Comparison of ENCODE assay signal across 8 cellular contexts in the genomic region with DNA sequence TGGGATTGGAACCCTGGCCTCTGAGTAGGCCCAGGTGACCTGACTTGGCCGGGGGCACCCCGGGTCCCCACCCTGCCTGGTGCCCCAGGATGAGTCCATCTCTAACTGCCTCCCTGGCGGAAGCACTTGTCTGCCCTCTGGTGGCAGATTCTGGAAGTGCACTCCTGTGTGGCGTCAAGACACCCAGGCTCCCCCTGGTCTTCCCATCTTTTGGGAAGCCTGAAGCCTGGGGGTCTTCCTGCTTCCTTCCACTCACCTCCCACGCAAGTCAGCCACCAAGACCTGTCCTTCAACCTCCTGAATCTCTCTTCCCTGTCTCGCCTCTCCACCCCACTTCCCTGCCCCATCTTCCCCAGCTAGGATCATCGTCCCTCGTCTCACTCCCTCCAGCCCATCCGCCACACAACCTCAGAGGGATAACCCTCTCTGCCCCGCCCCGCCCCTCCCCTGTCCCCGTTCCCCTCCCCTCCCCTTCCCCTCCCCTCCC. TPM values are rescaled to one million over a fixed set of nuclear protein-coding genes. Genes with fewer than 3 reads are reported as not detected.
DNase-seq lines count a peak whose midpoint lies in the region; ATAC-seq and TF ChIP-seq lines count a peak whose summit lies in the region.

No MANE protein-coding gene starts in this region.

- H3K27ac ChIP-seq in esophagus muscularis mucosa (replicated peaks in 1 of 4) = no peak overlapping the region
- peak overlapping the region; percentile 15 for H3K27ac ChIP-seq in naive thymus-derived CD4-positive, alpha-beta T cell (ENCODE audit: low read depth, low read length)

- peak; percentile 99 for TF ChIP-seq CTCF in CD14-positive monocyte (IDR thresholded peaks at IDR 0.05)
- peak; percentile 99 for TF ChIP-seq CTCF in HFFc6 (IDR thresholded peaks at IDR 0.05)
- TF ChIP-seq CTCF in esophagus muscularis mucosa (IDR thresholded peaks at IDR 0.05) = peak in 2 of 3 experiments; percentile 87 to 98

- H3K27ac Mint-ChIP-seq in CD14-positive monocyte = peak overlapping the region in 1 of 7 donors; percentile 66
- H3K27ac Mint-ChIP-seq in HFFc6 = no peak overlapping the region
- H3K27ac Mint-ChIP-seq in naive thymus-derived CD4-positive, alpha-beta T cell = peak overlapping the region in 8 of 9 donors; percentile 48 to 89 (median 63)
- H3K27ac Mint-ChIP-seq in stimulated activated effector memory CD8-positive, alpha-beta T cell treated with anti-CD3 and anti-CD28 coated beads, Interleukin-12 subunit alpha, Interleukin-12 subunit beta, amount 100 ng/mL, for 72 hours = peak overlapping the region; percentile 86

- H3K36me3 Mint-ChIP-seq in CD14-positive monocyte (peaks cover 11 to 17% of the 10 kb centered on the region in 2 donors), HFFc6 (ENCODE audit: low read depth) (no peaks in the 10 kb centered on the region)
- peaks cover 0 to 4% (median 0%) of the 10 kb centered on the region in 5 donors for H3K36me3 Mint-ChIP-seq in naive thymus-derived CD4-positive, alpha-beta T cell
- peaks cover 21% of the 10 kb centered on the region for H3K36me3 Mint-ChIP-seq in stimulated activated effector memory CD8-positive, alpha-beta T cell treated with anti-CD3 and anti-CD28 coated beads, Interleukin-12 subunit alpha, Interleukin-12 subunit beta, amount 100 ng/mL, for 72 hours

- CTCF ChIA-PET in naive thymus-derived CD4-positive, alpha-beta T cell (lab: Charles Lee) = interaction anchor here (0.7 to 4.3 kb wide), 9 partner anchors 21 to 160 kb away, joined by 3 to 41 read pairs (median 4); a partner anchor contains a TSS

- no peak for TF ChIP-seq POLR2A in esophagus muscularis mucosa (IDR thresholded peaks at IDR 0.05; ENCODE audit: low read depth)

- peaks cover 2% of the 10 kb centered on the region for H3K4me1 Mint-ChIP-seq in CD14-positive monocyte
- peaks cover 5% of the 10 kb centered on the region; the same call in 1 of the 2 replicates for H3K4me1 Mint-ChIP-seq in HFFc6 (ENCODE audit: low read depth)
- H3K4me1 Mint-ChIP-seq in naive thymus-derived CD4-positive, alpha-beta T cell = peaks cover 11 to 19% (median 12%) of the 10 kb centered on the region in 7 donors
- peaks cover 37% of the 10 kb centered on the region for H3K4me1 Mint-ChIP-seq in stimulated activated effector memory CD8-positive, alpha-beta T cell treated with anti-CD3 and anti-CD28 coated beads, Interleukin-12 subunit alpha, Interleukin-12 subunit beta, amount 100 ng/mL, for 72 hours

- DNase-seq in CD14-positive monocyte (ENCODE audit: low spot score) = peak; percentile 64
- DNase-seq in HFFc6 = peak; percentile 56
- DNase-seq in NOMO-1 treated with DMSO at 0.1 percent for 48 hours (lab: John Stamatoyannopoulos, UW; ENCODE audit: unreplicated experiment) = peak; percentile 37
- peak; percentile 100 for DNase-seq in activated CD8-positive, alpha-beta memory T cell treated with anti-CD3 and anti-CD28 coated beads, Interleukin-2, amount 50 U/mL, for 48 hours
- no peak for DNase-seq in esophagus muscularis mucosa (ENCODE audit: extremely low spot score)
- peak; percentile 63 to 93 (median 78) for DNase-seq in naive thymus-derived CD4-positive, alpha-beta T cell
- peak; percentile 94 to 97 for DNase-seq in stimulated activated effector memory CD8-positive, alpha-beta T cell treated with anti-CD3 and anti-CD28 coated beads, Interleukin-12 subunit alpha, Interleukin-12 subunit beta, amount 100 ng/mL, for 72 hours (ENCODE audit: low spot score in 2 of 2)

- WGBS in esophagus muscularis mucosa = 8% methylated on average over 10 of the region's 12 CpGs

- peaks cover 0 to under 1% (median 0%) of the 10 kb centered on the region in 4 donors for H3K27me3 ChIP-seq in esophagus muscularis mucosa
- no peaks in the 10 kb centered on the region for H3K27me3 ChIP-seq in naive thymus-derived CD4-positive, alpha-beta T cell (ENCODE audit: control insufficient read depth in 2 of 2, insufficient read depth in 2 of 2, low read length in 2 of 2)

- ATAC-seq in naive thymus-derived CD4-positive, alpha-beta T cell = peak; percentile 95
- ATAC-seq in stimulated activated effector memory CD8-positive, alpha-beta T cell treated with anti-CD3 and anti-CD28 coated beads, Interleukin-12 subunit alpha, Interleukin-12 subunit beta, amount 100 ng/mL, for 72 hours = peak; percentile 83
- no peak for ATAC-seq in GM18868 (IDR thresholded peaks at IDR 0.05; ENCODE audit: unreplicated experiment)

- H3K4me3 ChIP-seq in esophagus muscularis mucosa = no peak overlapping the region
- no peak overlapping the region for H3K4me3 ChIP-seq in naive thymus-derived CD4-positive, alpha-beta T cell (ENCODE audit: low read length)

- H3K9me3 ChIP-seq in esophagus muscularis mucosa = no peaks in the 10 kb centered on the region
- H3K9me3 ChIP-seq in naive thymus-derived CD4-positive, alpha-beta T cell (ENCODE audit: control insufficient read depth in 2 of 3, low read length in 3 of 3) = no peaks in the 10 kb centered on the region

- H3K4me1 ChIP-seq in esophagus muscularis mucosa = peaks cover 0 to 7% (median 4%) of the 10 kb centered on the region in 4 donors
- peaks cover 0 to 15% of the 10 kb centered on the region in 2 donors for H3K4me1 ChIP-seq in naive thymus-derived CD4-positive, alpha-beta T cell (ENCODE audit: control insufficient read depth in 2 of 2, insufficient read depth in 2 of 2, low read length in 2 of 2)

- peaks cover 0 to 5% (median 4%) of the 10 kb centered on the region in 3 donors for H3K27me3 Mint-ChIP-seq in CD14-positive monocyte (ENCODE audit: low read depth in 3 of 3)
- no peaks in the 10 kb centered on the region; the same call in 1 of the 2 replicates for H3K27me3 Mint-ChIP-seq in HFFc6 (ENCODE audit: insufficient read depth)
- H3K27me3 Mint-ChIP-seq in naive thymus-derived CD4-positive, alpha-beta T cell = no peaks in the 10 kb centered on the region

- H3K4me3 Mint-ChIP-seq in CD14-positive monocyte (peak overlapping the region in 1 of 2 donors; percentile 37), HFFc6 (peak overlapping the region; percentile 75)
- H3K4me3 Mint-ChIP-seq in naive thymus-derived CD4-positive, alpha-beta T cell = peak overlapping the region in 2 of 10 donors; percentile 54 to 67
- H3K4me3 Mint-ChIP-seq in stimulated activated effector memory CD8-positive, alpha-beta T cell treated with anti-CD3 and anti-CD28 coated beads, Interleukin-12 subunit alpha, Interleukin-12 subunit beta, amount 100 ng/mL, for 72 hours = peak overlapping the region; percentile 50

- H3K9me3 Mint-ChIP-seq in CD14-positive monocyte (peaks cover 0 to 2% (median 0%) of the 10 kb centered on the region in 7 donors), HFFc6 (no peaks in the 10 kb centered on the region)
- H3K9me3 Mint-ChIP-seq in naive thymus-derived CD4-positive, alpha-beta T cell = no peaks in the 10 kb centered on the region
- H3K9me3 Mint-ChIP-seq in stimulated activated effector memory CD8-positive, alpha-beta T cell treated with anti-CD3 and anti-CD28 coated beads, Interleukin-12 subunit alpha, Interleukin-12 subunit beta, amount 100 ng/mL, for 72 hours = no peaks in the 10 kb centered on the region

- intact Hi-C loops in CD14-positive monocyte (cut with micrococcal nuclease) (loop anchor here in 1 of 2 donors (5.0 kb wide), 1 partner anchor 79 kb away; no protein-coding TSS in a partner anchor), esophagus muscularis mucosa (cut with DNase I) (loop anchor here (5.0 kb wide), 1 partner anchor 89 kb away; a partner anchor contains a TSS)
- intact Hi-C loops in naive thymus-derived CD4-positive, alpha-beta T cell (cut with micrococcal nuclease) = loop anchor here (1.0 to 2.0 kb wide), 6 partner anchors 16 to 158 kb away; no protein-coding TSS in a partner anchor

- POLR2A ChIA-PET in naive thymus-derived CD4-positive, alpha-beta T cell (lab: Charles Lee) = interaction anchor here (0.8 to 5.6 kb wide), 5 partner anchors 65 to 92 kb away, joined by 3 to 39 read pairs (median 12); a partner anchor contains a TSS

- TF ChIP-seq EP300 in esophagus muscularis mucosa (IDR thresholded peaks at IDR 0.05) = no peak

- H3K36me3 ChIP-seq in esophagus muscularis mucosa = peaks cover 0 to 24% (median 17%) of the 10 kb centered on the region in 4 donors
- peaks cover 0 to 10% (median 0%) of the 10 kb centered on the region in 3 experiments for H3K36me3 ChIP-seq in naive thymus-derived CD4-positive, alpha-beta T cell (ENCODE audit: control insufficient read depth in 2 of 3, insufficient read depth in 3 of 3, low read length in 3 of 3)

RNA-seq across cellular contexts. Expression of a gene that starts 7.4 kb away (rescaled TPM):
- polyA plus RNA-seq in CD14-positive monocyte = 100 to 1,000 TPM; 202 to 234 TPM
- total RNA-seq in HFFc6 (2021; fragmentation: NEBNext Ultra II Directional; extraction: Animal tissue kit (Norgen Biotek cat#: 25700)) = 100 to 1,000 TPM; 245 to 349 (median 258) TPM
- 100 to 1,000 TPM; 142 to 250 (median 201) TPM for total RNA-seq in esophagus muscularis mucosa
- 10 to 100 TPM; 70.4 to 90.9 (median 78.1) TPM for total RNA-seq in naive thymus-derived CD4-positive, alpha-beta T cell
- 100 to 1,000 TPM; 171 to 187 TPM for polyA plus RNA-seq in naive thymus-derived CD4-positive, alpha-beta T cell

RNA-seq across cellular contexts. Expression of a gene that starts 23.5 kb away (rescaled TPM):
- not detected for polyA plus RNA-seq in CD14-positive monocyte
- under 1 TPM in 4 of 6 experiments, not detected in 2; 0.09 to 0.17 (median 0.12) TPM for total RNA-seq in HFFc6 (2021; fragmentation: NEBNext Ultra II Directional; extraction: Animal tissue kit (Norgen Biotek cat#: 25700))
- under 1 TPM in 3 of 4 donors, not detected in 1; 0.32 to 0.42 (median 0.33) TPM for total RNA-seq in esophagus muscularis mucosa
- 10 to 100 TPM in 2 of 5 experiments, 1 to 10 TPM in 3; 3.0 to 15.0 (median 8.0) TPM for total RNA-seq in naive thymus-derived CD4-positive, alpha-beta T cell
- polyA plus RNA-seq in naive thymus-derived CD4-positive, alpha-beta T cell = not detected

RNA-seq across cellular contexts. Expression of a gene that starts 42.3 kb away (rescaled TPM):
- under 1 TPM in 1 of 2 donors, not detected in 1; 0.10 TPM for polyA plus RNA-seq in CD14-positive monocyte
- under 1 TPM in 4 of 6 experiments, not detected in 2; 0.10 to 0.66 (median 0.33) TPM for total RNA-seq in HFFc6 (2021; fragmentation: NEBNext Ultra II Directional; extraction: Animal tissue kit (Norgen Biotek cat#: 25700))
- total RNA-seq in esophagus muscularis mucosa = 1 to 10 TPM; 2.1 to 4.3 (median 3.5) TPM
- 1 to 10 TPM; 1.3 to 5.0 (median 2.9) TPM for total RNA-seq in naive thymus-derived CD4-positive, alpha-beta T cell
- polyA plus RNA-seq in naive thymus-derived CD4-positive, alpha-beta T cell = 1 to 10 TPM in 1 of 2 donors, under 1 TPM in 1; 0.54 to 2.7 TPM
